Comparison of ENCODE assay signal across 1 cellular context in genomic region chr1:156923565-156924477, GRCh38.
TF ChIP-seq lines count a peak whose summit lies in the region.

No MANE protein-coding gene starts in this region.

TF ChIP-seq in IMR-90, 13 proteins besides CTCF, POLR2A, EP300 and RAD21:
- TF ChIP-seq USF2 (IDR thresholded peaks at IDR 0.05; ENCODE audit: low read depth, low read length): no peak
- TF ChIP-seq RCOR1 (IDR thresholded peaks at IDR 0.05; ENCODE audit: insufficient replicate concordance, low read length): no peak
- TF ChIP-seq RFX5 (IDR thresholded peaks at IDR 0.05; ENCODE audit: low read depth, low read length): no peak
- TF ChIP-seq BHLHE40 (IDR thresholded peaks at IDR 0.05; ENCODE audit: low read depth, low read length): no peak
- no peak for TF ChIP-seq ELK1 (IDR thresholded peaks at IDR 0.05; ENCODE audit: borderline replicate concordance, low read depth, low read length)
- TF ChIP-seq CEBPB (IDR thresholded peaks at IDR 0.05; ENCODE audit: low read depth, low read length): no peak
- no peak for TF ChIP-seq FOS (IDR thresholded peaks at IDR 0.05; ENCODE audit: low read depth, low read length)
- TF ChIP-seq SMC3 (IDR thresholded peaks at IDR 0.05; ENCODE audit: low read depth, low read length): no peak
- no peak for TF ChIP-seq CHD1 (IDR thresholded peaks at IDR 0.05; ENCODE audit: low read depth, low read length)
